In the genomic region with DNA sequence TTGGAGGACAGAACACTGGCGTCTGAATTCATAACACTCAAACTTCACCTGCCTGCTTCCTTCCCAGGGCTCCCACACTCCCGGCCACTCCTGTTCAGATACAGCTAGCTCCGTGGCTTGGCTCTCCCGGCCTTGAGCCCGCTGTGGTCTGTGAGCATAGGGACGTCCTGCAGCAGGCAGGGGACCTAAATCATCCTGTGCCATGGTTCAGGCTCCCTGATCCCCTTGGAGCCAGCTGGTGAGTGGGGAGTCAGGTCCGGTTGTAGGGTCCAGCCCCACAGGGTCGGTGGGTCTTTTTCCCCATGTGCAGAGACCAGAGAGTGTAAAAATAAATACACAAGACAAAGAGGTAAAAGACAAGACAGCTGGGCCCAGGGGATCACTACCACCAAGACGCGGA, we compare ENCODE assay signal across 17 cellular contexts.
A peak's percentile ranks its signal among the peaks of the same experiment; 100 is the strongest.
DNase-seq lines count a peak whose midpoint lies in the region; ATAC-seq, FAIRE-seq and TF ChIP-seq lines count a peak whose summit lies in the region.
"Had no signal": no experiment of that assay in that cellular context is flagged by ENCODE, and none has a peak within 500 bp of the region (broad histone marks: within the 10 kb centered on the region; RNA-seq: fewer than 3 reads in every experiment).

No MANE protein-coding gene starts in this region.

- H3K4me1 ChIP-seq in kidney (ENCODE audit: control insufficient read depth in 1 of 2, insufficient read depth in 1 of 2, low read depth in 1 of 2, low read length in 2 of 2), result no peaks in the 10 kb centered on the region

- H3K36me3 ChIP-seq in kidney (ENCODE audit: control insufficient read depth in 1 of 2, insufficient read depth in 2 of 2, low read length in 2 of 2), result no peaks in the 10 kb centered on the region

- H3K27me3 Mint-ChIP-seq in effector memory CD8-positive, alpha-beta T cell, result peaks cover 0 to 18% of the 10 kb centered on the region in 2 donors

- no peak overlapping the region for H3K4me3 Mint-ChIP-seq in effector memory CD8-positive, alpha-beta T cell

- intact Hi-C loops in Right ventricle myocardium inferior (cut with DNase I) (no loop called here), left cardiac atrium (cut with DNase I) (no loop called here), kidney (cut with DNase I) (no loop called here), posterior vena cava (cut with DNase I) (no loop called here)

- peaks cover 2 to 4% of the 10 kb centered on the region in 2 donors for H3K9me3 ChIP-seq in kidney (ENCODE audit: control insufficient read depth in 1 of 2, low read length in 2 of 2)

- ATAC-seq in Right ventricle myocardium inferior (no peak), left cardiac atrium (no peak), HG03108 (IDR thresholded peaks at IDR 0.05; ENCODE audit: unreplicated experiment) (no peak)
- ATAC-seq in effector memory CD8-positive, alpha-beta T cell (replicated peaks), result no peak
- ATAC-seq: GM12878 had no signal

- no peaks in the 10 kb centered on the region for H3K4me1 Mint-ChIP-seq in effector memory CD8-positive, alpha-beta T cell (ENCODE audit: low read depth in 2 of 2)

- no peak for FAIRE-seq in kidney (lab: Jason Lieb, UNC)
- FAIRE-seq: GM12878 had no signal

- no peak overlapping the region for H3K27ac Mint-ChIP-seq in effector memory CD8-positive, alpha-beta T cell

- no peak overlapping the region for H3K9ac ChIP-seq in kidney (ENCODE audit: low read length in 2 of 2)
- H3K9ac ChIP-seq: KMS-11 had no signal

- no peak for TF ChIP-seq CTCF in kidney (IDR thresholded peaks at IDR 0.05; ENCODE audit: borderline replicate concordance, extremely low read depth, insufficient read depth)

- peaks cover 3% of the 10 kb centered on the region for H3K36me3 Mint-ChIP-seq in effector memory CD8-positive, alpha-beta T cell (ENCODE audit: insufficient read depth)

- no peak overlapping the region for H3K4me3 ChIP-seq in kidney (ENCODE audit: low read length in 2 of 2)
- H3K4me3 ChIP-seq: GM12878 had no signal

- DNase-seq in Right ventricle myocardium inferior (ENCODE audit: missing footprints), result peak; percentile 13
- DNase-seq in left cardiac atrium, result no peak
- peak; percentile 44 for DNase-seq in kidney
- DNase-seq in posterior vena cava (ENCODE audit: low spot score), result peak; percentile 44
- no peak for DNase-seq in medulla oblongata (ENCODE audit: extremely low spot score)
- no peak for DNase-seq in effector memory CD8-positive, alpha-beta T cell
- DNase-seq: C1 segment of cervical spinal cord, GDM1, NCI-H1048, NCI-H146, NCI-H2081, NCI-H510A, NCI-H774 had no signal

- no peaks in the 10 kb centered on the region for H3K9me3 Mint-ChIP-seq in effector memory CD8-positive, alpha-beta T cell

- H3K27ac ChIP-seq in kidney (ENCODE audit: low read depth in 2 of 2, low read length in 2 of 2), result no peak overlapping the region
- H3K27ac ChIP-seq: KMS-11, RWPE1 had no signal

Comparison
In these comparisons a context has a peak if more than half of its experiments do, and no peak if none do; other contexts are left out.
1. DNase-seq: peak in Right ventricle myocardium inferior (single experiment), kidney (single experiment) and posterior vena cava (single experiment); none in left cardiac atrium (single experiment), medulla oblongata (single experiment) and effector memory CD8-positive, alpha-beta T cell (0 of 3).